Comparison of ENCODE assay signal across 19 cellular contexts in genomic region chr6:14047151-14047740, GRCh38.
"Had no signal": no experiment of that assay in that cellular context is flagged by ENCODE, and none has a peak within 500 bp of the region (broad histone marks: within the 10 kb centered on the region; RNA-seq: fewer than 3 reads in every experiment).

No MANE protein-coding gene starts in this region.

- H3K4me3 ChIP-seq: colonic mucosa, esophagus squamous epithelium, gastrocnemius medialis, heart right ventricle, left lung, lung, mucosa of descending colon had no signal

- H3K27ac Mint-ChIP-seq: dendritic cell treated with granulocyte-macrophage colony-stimulating factor and Interleukin-4, amounts not matched to agents 40 ng/mL and 50 ng/mL, for 4 days; effector memory CD8-positive, alpha-beta T cell; endodermal cell; memory B cell; mesothelial cell of epicardium had no signal

- H3K4me1 Mint-ChIP-seq: endodermal cell, mesothelial cell of epicardium had no signal

- H3K27ac ChIP-seq: colonic mucosa, epithelial cell of prostate, esophagus squamous epithelium, gastrocnemius medialis, heart right ventricle, left lung had no signal

- H3K4me3 Mint-ChIP-seq: dendritic cell treated with granulocyte-macrophage colony-stimulating factor and Interleukin-4, amounts not matched to agents 40 ng/mL and 50 ng/mL, for 4 days; effector memory CD8-positive, alpha-beta T cell; endodermal cell; memory B cell; mesothelial cell of epicardium had no signal

- H3K36me3 ChIP-seq: colonic mucosa, esophagus squamous epithelium, gastrocnemius medialis, heart right ventricle, left lung had no signal

- H3K4me1 ChIP-seq: colonic mucosa, gastrocnemius medialis, heart right ventricle, left lung had no signal

- DNase-seq: cortex of kidney; effector CD8-positive, alpha-beta T cell; esophagus squamous epithelium; foreskin melanocyte; gastrocnemius medialis; heart right ventricle; hippocampal formation; left lung; left ventricle myocardium superior had no signal

- H3K9me3 ChIP-seq: colonic mucosa, esophagus squamous epithelium, gastrocnemius medialis, heart right ventricle, left lung, mucosa of descending colon had no signal

- H3K36me3 Mint-ChIP-seq: memory B cell, mesothelial cell of epicardium, naive B cell had no signal

- H3K27me3 ChIP-seq: colonic mucosa had no signal

- ATAC-seq: gastrocnemius medialis had no signal

- H3K9me3 Mint-ChIP-seq: dendritic cell treated with granulocyte-macrophage colony-stimulating factor and Interleukin-4, amounts not matched to agents 40 ng/mL and 50 ng/mL, for 4 days; effector memory CD8-positive, alpha-beta T cell; endodermal cell; memory B cell; mesothelial cell of epicardium; naive B cell had no signal
